ENCODE assay signal across 29 cellular contexts in the genomic region with DNA sequence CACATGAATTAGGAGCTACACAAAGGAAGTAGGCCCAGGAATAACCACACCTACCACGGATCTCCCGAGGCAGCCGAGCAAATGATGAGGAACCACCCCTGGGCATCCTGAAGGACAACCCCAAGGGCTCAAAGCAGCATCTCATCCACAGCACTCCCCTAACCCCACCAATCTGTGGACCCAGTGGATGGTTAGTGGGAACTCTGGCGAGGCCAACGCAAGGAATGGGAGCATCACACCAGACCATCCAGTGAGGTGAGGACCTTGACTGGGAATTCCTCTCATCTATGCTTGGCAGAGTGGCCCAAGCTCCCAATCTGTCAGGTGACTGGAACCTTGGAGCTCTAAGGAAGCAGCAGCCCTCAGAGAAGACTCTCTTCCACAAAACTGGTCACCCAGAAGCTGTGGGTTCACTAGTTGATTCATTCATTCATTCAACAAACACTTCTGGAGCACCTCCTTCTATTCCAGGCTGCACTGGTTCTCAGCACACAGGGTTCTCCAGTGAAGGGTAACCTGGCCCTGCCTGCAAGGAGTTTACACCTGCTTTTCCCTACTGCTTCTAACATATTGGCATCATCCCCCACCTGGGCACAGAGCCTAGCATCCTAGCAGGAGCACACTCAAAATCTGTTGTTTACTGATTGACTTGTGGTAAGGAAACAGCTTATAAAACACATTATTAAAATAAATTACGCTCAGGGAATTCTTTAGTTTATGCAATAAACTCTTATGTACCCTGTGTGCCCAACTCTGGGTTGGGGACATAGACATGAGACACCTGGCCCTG. TPM values are rescaled to one million over a fixed set of nuclear protein-coding genes. Genes with fewer than 3 reads are reported as not detected.
"Had no signal": no experiment of that assay in that cellular context is flagged by ENCODE, and none has a peak within 500 bp of the region (broad histone marks: within the 10 kb centered on the region; RNA-seq: fewer than 3 reads in every experiment).

No MANE protein-coding gene starts in this region.

- FAIRE-seq: colon, endothelial cell of umbilical vein had no signal

- H3K9me3 ChIP-seq: ascending aorta, heart left ventricle, left lung, thoracic aorta, uterus had no signal

- H3K4me3 ChIP-seq: ascending aorta, cardiac muscle cell, heart left ventricle, left lung, lung, thoracic aorta, uterus had no signal

- H3K27ac ChIP-seq: ascending aorta, cardiac muscle cell, heart left ventricle, left lung, thoracic aorta, uterus had no signal

- H3K36me3 ChIP-seq: ascending aorta, cardiac muscle cell, heart left ventricle, left lung, thoracic aorta, uterus had no signal

- DNase-seq: activated CD4-positive, alpha-beta T cell treated with anti-CD3 and anti-CD28 coated beads, Interleukin-2, amount 50 U/mL, for 1 hour; activated CD4-positive, CD25-positive, alpha-beta regulatory T cell treated with anti-CD3 and anti-CD28 coated beads, Interleukin-2, amount 50 U/mL, for 72 hours; activated T-cell treated with anti-CD3 and anti-CD28 coated beads, Interleukin-2, amount 50 U/mL, for 4 hours; dermis blood vessel endothelial cell; effector CD8-positive, alpha-beta T cell; hypothalamus; kidney glomerular epithelial cell; left lung; mesendoderm; right cardiac atrium; stimulated activated CD4-positive, alpha-beta T cell treated with anti-CD3 and anti-CD28 coated beads, Interleukin-2, amount 100 ng/mL, for 48 hours; stimulated activated naive CD4-positive, alpha-beta T cell treated with Interleukin-2 at 50 U/mL for 16 hours; SW 1271; T-helper 2 cell; trophoblast cell; uterus had no signal

- H3K27me3 ChIP-seq: uterus had no signal

RNA-seq across cellular contexts. Expression of a gene that starts 4.9 kb away (rescaled TPM):
- total RNA-seq: endothelial cell of umbilical vein had no signal
- polyA plus RNA-seq: endothelial cell of umbilical vein had no signal

RNA-seq across cellular contexts. Expression of a gene that starts 53.9 kb away (rescaled TPM):
- total RNA-seq: ascending aorta, cardiac muscle cell, dermis blood vessel endothelial cell, endothelial cell of umbilical vein, fibroblast of lung, fibroblast of villous mesenchyme, heart left ventricle, left lung, lung, mononuclear cell, myocyte, omental fat pad, right cardiac atrium, thoracic aorta, uterus had no signal
- polyA plus RNA-seq: cardiac muscle cell, endothelial cell of umbilical vein, esophagus, fibroblast of lung, heart left ventricle, lung, right cardiac atrium had no signal
